In the genomic region with DNA sequence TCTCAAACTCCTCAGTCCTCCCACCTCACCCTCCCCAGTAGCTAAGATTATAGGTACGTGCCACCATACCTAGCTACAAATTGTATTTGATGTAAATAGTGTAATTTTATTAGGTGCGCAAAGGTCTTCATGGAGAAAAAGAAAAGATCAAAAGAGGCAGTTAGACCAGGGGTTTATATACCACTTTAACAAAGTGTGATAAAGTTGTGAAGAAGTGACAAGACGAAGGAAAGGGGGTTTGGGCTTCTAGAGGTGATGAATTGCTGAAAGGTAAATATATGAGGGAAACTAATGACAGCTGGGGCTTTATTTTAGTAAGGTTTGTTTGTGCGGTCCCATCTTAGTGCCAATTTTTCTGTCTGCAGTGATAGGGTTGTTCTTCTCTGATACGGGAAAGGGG, we compare ENCODE assay signal across 19 cellular contexts.
"Had no signal": no experiment of that assay in that cellular context is flagged by ENCODE, and none has a peak within 500 bp of the region (broad histone marks: within the 10 kb centered on the region; RNA-seq: fewer than 3 reads in every experiment).

No MANE protein-coding gene starts in this region.

- H3K4me3 ChIP-seq: cardiac muscle cell, thoracic aorta had no signal

- H3K9me3 Mint-ChIP-seq: activated naive CD4-positive, alpha-beta T cell treated with anti-CD3 and anti-CD28 coated beads for 36 hours; activated T-cell treated with anti-CD3 and anti-CD28 coated beads, Interleukin-2, amount 50 U/mL, for 72 hours had no signal

- H3K4me3 Mint-ChIP-seq: activated B cell treated with CpG ODN at 0.5 μM for 24 hours; activated CD4-positive, alpha-beta memory T cell treated with anti-CD3 and anti-CD28 coated beads for 36 hours; activated CD4-positive, alpha-beta T cell treated with anti-CD3 and anti-CD28 coated beads for 36 hours; activated naive CD4-positive, alpha-beta T cell treated with anti-CD3 and anti-CD28 coated beads for 36 hours; activated T-cell treated with anti-CD3 and anti-CD28 coated beads, Interleukin-2, amount 50 U/mL, for 72 hours; naive thymus-derived CD4-positive, alpha-beta T cell; neural crest cell had no signal

- H3K27me3 ChIP-seq: cardiac muscle cell had no signal

- H3K9me3 ChIP-seq: thoracic aorta had no signal

- H3K27me3 Mint-ChIP-seq: activated B cell treated with CpG ODN at 0.5 μM for 24 hours; activated CD4-positive, alpha-beta memory T cell treated with anti-CD3 and anti-CD28 coated beads for 36 hours had no signal

- H3K27ac ChIP-seq: cardiac muscle cell, thoracic aorta had no signal

- H3K27ac Mint-ChIP-seq: activated B cell treated with CpG ODN at 0.5 μM for 24 hours; activated CD4-positive, alpha-beta memory T cell treated with anti-CD3 and anti-CD28 coated beads for 36 hours; activated CD4-positive, alpha-beta T cell treated with anti-CD3 and anti-CD28 coated beads for 36 hours; activated naive CD4-positive, alpha-beta T cell treated with anti-CD3 and anti-CD28 coated beads for 36 hours; activated T-cell treated with anti-CD3 and anti-CD28 coated beads, Interleukin-2, amount 50 U/mL, for 72 hours; naive thymus-derived CD4-positive, alpha-beta T cell had no signal

- H3K4me1 Mint-ChIP-seq: activated B cell treated with CpG ODN at 0.5 μM for 24 hours; activated CD4-positive, alpha-beta T cell treated with anti-CD3 and anti-CD28 coated beads for 36 hours; naive thymus-derived CD4-positive, alpha-beta T cell; neural crest cell had no signal

- DNase-seq: activated B cell treated with CpG ODN at 0.5 μM for 24 hours; activated CD4-positive, alpha-beta memory T cell treated with anti-CD3 and anti-CD28 coated beads for 36 hours; activated CD4-positive, alpha-beta T cell treated with anti-CD3 and anti-CD28 coated beads for 36 hours; activated effector memory CD4-positive, alpha-beta T cell treated with Interleukin-2 at 50 U/mL for 16 hours; activated naive CD4-positive, alpha-beta T cell treated with anti-CD3 and anti-CD28 coated beads for 36 hours; activated T-cell treated with anti-CD3 and anti-CD28 coated beads, Interleukin-2, amount 50 U/mL, for 72 hours; amygdala; cortex of kidney; erythroblast; hippocampal formation; left ventricle myocardium superior; naive thymus-derived CD4-positive, alpha-beta T cell; posterior cingulate gyrus; stimulated activated CD4-positive, alpha-beta T cell treated with anti-CD3 and anti-CD28 coated beads, Interleukin-2, amount 100 ng/mL, for 48 hours; stimulated activated CD8-positive, alpha-beta memory T cell treated with anti-CD3 and anti-CD28 coated beads, Interleukin-4, amount 100 ng/mL, for 48 hours; stimulated activated naive CD4-positive, alpha-beta T cell treated with Interleukin-2 at 50 U/mL for 16 hours had no signal

- H3K36me3 ChIP-seq: cardiac muscle cell, thoracic aorta had no signal

- H3K36me3 Mint-ChIP-seq: activated CD4-positive, alpha-beta memory T cell treated with anti-CD3 and anti-CD28 coated beads for 36 hours; naive thymus-derived CD4-positive, alpha-beta T cell had no signal
